ENCODE assay signal across 8 cellular contexts in the genomic region with DNA sequence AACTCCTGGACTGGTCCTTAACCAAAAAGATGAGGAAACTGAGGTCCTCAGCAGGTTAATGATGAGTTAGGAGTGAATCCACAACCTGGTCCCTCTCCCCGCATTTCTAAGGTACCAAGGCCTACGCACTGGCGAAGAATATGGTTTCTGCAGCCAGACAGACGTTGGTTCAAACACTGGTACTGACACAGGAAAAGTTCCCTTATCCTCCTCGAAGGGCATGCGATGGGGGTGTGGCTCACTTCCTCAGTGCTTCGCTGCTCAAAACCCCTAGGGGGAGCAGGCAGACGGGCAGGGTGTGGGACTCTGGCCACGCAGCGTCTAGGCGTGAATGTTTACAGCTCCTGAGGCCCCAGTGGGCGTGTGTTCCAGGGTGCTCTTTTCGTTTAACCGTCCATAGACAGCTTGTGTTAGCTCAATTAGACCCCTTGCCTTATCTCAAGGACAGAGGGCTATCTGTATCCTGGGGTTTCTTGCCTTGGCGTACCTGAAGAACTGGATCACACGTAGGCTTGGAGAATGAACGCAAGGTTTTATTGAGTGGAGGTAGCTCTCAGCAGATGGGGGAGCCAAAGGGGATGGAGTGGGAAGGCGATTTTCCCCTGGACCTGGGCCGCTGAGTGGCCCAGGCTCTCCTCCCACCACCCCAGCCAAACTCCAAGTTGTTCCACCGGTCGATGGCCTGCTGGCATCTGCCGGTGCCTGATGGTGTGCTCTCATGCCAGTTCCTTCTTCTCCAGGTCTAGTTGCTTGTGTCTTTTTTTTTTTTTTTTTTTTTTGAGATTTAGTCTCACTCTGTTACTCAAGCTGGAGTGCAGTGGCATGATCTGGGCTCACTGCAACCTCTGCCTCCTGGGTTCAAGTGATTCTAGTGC. TPM values are rescaled to one million over a fixed set of nuclear protein-coding genes. Genes with fewer than 3 reads are reported as not detected.
DNase-seq lines count a peak whose midpoint lies in the region; ATAC-seq and TF ChIP-seq lines count a peak whose summit lies in the region.

No MANE protein-coding gene starts in this region.

- H3K4me3 ChIP-seq in Peyer's patch = no peak overlapping the region

- peak; percentile 61 to 82 (median 75) for TF ChIP-seq CTCF in Peyer's patch (IDR thresholded peaks at IDR 0.05)

- H3K27me3 ChIP-seq in Peyer's patch = no peaks in the 10 kb centered on the region

- DNase-seq in NCI-H1092 treated with DMSO at 0.1 percent for 48 hours (lab: John Stamatoyannopoulos, UW) = peak; percentile 17
- no peak for DNase-seq in NCI-H1092 (lab: John Stamatoyannopoulos, UW)
- peak; percentile 72 to 89 (median 77) for DNase-seq in Peyer's patch
- peak; percentile 87 for DNase-seq in activated T-cell treated with anti-CD3 and anti-CD28 coated beads, Interleukin-2, amount 50 U/mL, for 48 hours
- DNase-seq in germinal center (ENCODE audit: low spot score) = peak; percentile 70
- DNase-seq in sciatic nerve (ENCODE audit: low spot score) = peak; percentile 71
- DNase-seq in middle frontal gyrus (ENCODE audit: extremely low spot score, low spot score) = no peak

- H3K27ac ChIP-seq in Peyer's patch = no peak overlapping the region

- H3K4me1 ChIP-seq in Peyer's patch = peaks cover 0 to 11% (median 3%) of the 10 kb centered on the region in 4 donors

- no peaks in the 10 kb centered on the region for H3K9me3 ChIP-seq in Peyer's patch

- intact Hi-C loops in sciatic nerve (cut with DNase I) = loop anchor here (10.0 kb wide), 1 partner anchor 106 kb away; no protein-coding TSS in a partner anchor

- no peaks in the 10 kb centered on the region for H3K36me3 ChIP-seq in Peyer's patch

- peak; percentile 41 for ATAC-seq in HG03108 (IDR thresholded peaks at IDR 0.05; ENCODE audit: unreplicated experiment)
- ATAC-seq in sciatic nerve = peak; percentile 59

- no peak for TF ChIP-seq POLR2A in Peyer's patch (IDR thresholded peaks at IDR 0.05)

RNA-seq across cellular contexts. Expression of a gene that starts 31.8 kb away (rescaled TPM):
- 10 to 100 TPM; 13.8 to 40.4 (median 22.0) TPM for total RNA-seq in Peyer's patch
- total RNA-seq in sciatic nerve = 25.8 TPM

Comparison
In these comparisons a context has a peak if more than half of its experiments do, and no peak if none do; other contexts are left out.
1. DNase-seq: peak in NCI-H1092 treated with DMSO at 0.1 percent for 48 hours (single experiment), Peyer's patch (3 of 3), activated T-cell treated with anti-CD3 and anti-CD28 coated beads, Interleukin-2, amount 50 U/mL, for 48 hours (2 of 2), germinal center (single experiment) and sciatic nerve (single experiment); none in NCI-H1092 (single experiment) and middle frontal gyrus (single experiment).